In the genomic region with DNA sequence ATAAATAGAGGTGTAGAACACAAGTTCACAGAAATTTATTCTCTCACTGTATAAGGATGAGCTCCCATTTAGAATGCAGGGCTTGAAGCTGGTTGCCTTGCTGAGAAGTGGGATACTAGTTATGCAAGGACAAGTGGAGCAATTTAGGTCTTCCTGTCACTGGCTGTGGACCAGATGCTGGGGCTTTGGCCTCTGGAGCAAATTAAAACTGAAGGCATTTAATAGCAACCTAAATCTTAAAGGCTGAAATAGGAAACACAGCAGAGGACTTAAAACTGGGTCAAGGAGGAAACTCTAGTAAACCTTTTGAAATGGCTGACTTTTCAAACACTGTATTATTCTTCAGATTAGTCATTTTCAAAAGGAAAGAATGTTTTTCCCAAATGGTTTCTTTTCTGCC, we compare ENCODE assay signal across 17 cellular contexts.
DNase-seq lines count a peak whose midpoint lies in the region; ATAC-seq and TF ChIP-seq lines count a peak whose summit lies in the region.
"Had no signal": no experiment of that assay in that cellular context is flagged by ENCODE, and none has a peak within 500 bp of the region (broad histone marks: within the 10 kb centered on the region; RNA-seq: fewer than 3 reads in every experiment).

No MANE protein-coding gene starts in this region.

- no peak overlapping the region for H3K23ac ChIP-seq in mesendoderm (ENCODE audit: low read length)

- no peak overlapping the region for H3K56ac ChIP-seq in mesendoderm (ENCODE audit: low read length)

- in situ Hi-C loops in GM13977 (cut with MboI; ENCODE audit: low pct_unique_long_range_greater_than_20kb, low sequenced_read_pairs, unreplicated experiment), result no loop called here

- DNase-seq in GM23338 (ENCODE audit: low spot score) (no peak), chondrocyte (ENCODE audit: low spot score) (no peak), mesendoderm (no peak), GM13977 (ENCODE audit: low spot score) (no peak), heart right ventricle (no peak)
- DNase-seq: Calu3; CD4-positive, alpha-beta memory T cell; DMS79 treated with DMSO at 0.1 percent for 48 hours; GF-D8; KBM-7 had no signal

- no peaks in the 10 kb centered on the region for H4K20me1 ChIP-seq in GM23338 (replicated peaks; ENCODE audit: insufficient read depth)
- H4K20me1 ChIP-seq: BLaER1 had no signal

- 0 out of 2 replicates have a peak overlapping the region, but pooled peaks have one; percentile 14 for H2AFZ ChIP-seq in GM23338

- H3K27me3 ChIP-seq in GM23338 (ENCODE audit: insufficient read depth) (no peaks in the 10 kb centered on the region), mesendoderm (ENCODE audit: insufficient read depth, low read length, poor library complexity) (no peaks in the 10 kb centered on the region), heart right ventricle (no peaks in the 10 kb centered on the region)
- H3K27me3 ChIP-seq: BLaER1 had no signal

- peaks cover 0 to 8% (median 0%) of the 10 kb centered on the region in 11 donors for H3K9me3 ChIP-seq in heart right ventricle
- H3K9me3 ChIP-seq: HAP-1 had no signal

- H3K9me3 Mint-ChIP-seq in GM23338, result peaks cover 3% of the 10 kb centered on the region; the same call in 1 of the 3 replicates
- peaks cover 11% of the 10 kb centered on the region for H3K9me3 Mint-ChIP-seq in chondrocyte (ENCODE audit: low read depth)

- H3K27ac Mint-ChIP-seq in GM23338, result no peak overlapping the region; the same call in 1 of the 2 replicates
- H3K27ac Mint-ChIP-seq in chondrocyte (ENCODE audit: unreplicated experiment), result peak overlapping the region; percentile 29
- H3K27ac Mint-ChIP-seq: CD14-positive monocyte, IgD-negative memory B cell had no signal

- H3K36me3 Mint-ChIP-seq in GM23338 (ENCODE audit: low read depth), result 0 out of 3 replicates have a peak, but pooled peaks cover 4% of the 10 kb centered on the region
- no peaks in the 10 kb centered on the region for H3K36me3 Mint-ChIP-seq in chondrocyte (ENCODE audit: low read depth)
- H3K36me3 Mint-ChIP-seq: CD14-positive monocyte; CD4-positive, alpha-beta memory T cell; IgD-negative memory B cell had no signal

- TF ChIP-seq CTCF in GM23338 (conservative IDR thresholded peaks at IDR 0.05; ENCODE audit: low read depth in 2 of 2), result no peak
- no peak for TF ChIP-seq CTCF in chondrocyte (IDR thresholded peaks at IDR 0.05)
- TF ChIP-seq CTCF in GM13977 (IDR thresholded peaks at IDR 0.05; ENCODE audit: extremely low read depth, insufficient read depth, missing control alignments), result no peak
- TF ChIP-seq CTCF in heart right ventricle (IDR thresholded peaks at IDR 0.05), result no peak

- H3K4me3 Mint-ChIP-seq in GM23338, result no peak overlapping the region
- H3K4me3 Mint-ChIP-seq in chondrocyte (ENCODE audit: unreplicated experiment), result no peak overlapping the region
- H3K4me3 Mint-ChIP-seq: CD14-positive monocyte; CD4-positive, alpha-beta memory T cell; IgD-negative memory B cell had no signal

- H2BK120ac ChIP-seq in mesendoderm (ENCODE audit: low read depth, low read length), result no peak overlapping the region

- H3K4me3 ChIP-seq in GM23338 (no peak overlapping the region), mesendoderm (ENCODE audit: low read length) (no peak overlapping the region), heart right ventricle (no peak overlapping the region)
- H3K4me3 ChIP-seq: BLaER1, HAP-1 had no signal

- ATAC-seq in GM23338 (no peak), HG02571 (IDR thresholded peaks at IDR 0.05; ENCODE audit: unreplicated experiment) (no peak), heart right ventricle (no peak), HG02885 (IDR thresholded peaks at IDR 0.05; ENCODE audit: poor library complexity, unreplicated experiment) (no peak)

- no peak overlapping the region for H4K5ac ChIP-seq in mesendoderm (ENCODE audit: low read length)

- no peaks in the 10 kb centered on the region for H3K4me1 ChIP-seq in GM23338 (ENCODE audit: insufficient read depth)
- peaks cover 2% of the 10 kb centered on the region for H3K4me1 ChIP-seq in mesendoderm (ENCODE audit: control insufficient read depth, low read depth, low read length)
- H3K4me1 ChIP-seq in heart right ventricle, result peaks cover 0 to 8% (median 0%) of the 10 kb centered on the region in 9 donors
- H3K4me1 ChIP-seq: BLaER1, HAP-1 had no signal

- H3K79me2 ChIP-seq in GM23338 (replicated peaks; ENCODE audit: insufficient read depth), result no peaks in the 10 kb centered on the region
- no peaks in the 10 kb centered on the region for H3K79me2 ChIP-seq in mesendoderm (ENCODE audit: control insufficient read depth, insufficient read depth, low read length)

- peak overlapping the region; percentile 40 for H2AK5ac ChIP-seq in mesendoderm (ENCODE audit: low read length)

- H3K4ac ChIP-seq in mesendoderm (ENCODE audit: low read depth, low read length), result no peak overlapping the region

- H3K36me3 ChIP-seq in GM23338 (ENCODE audit: insufficient read depth) (no peaks in the 10 kb centered on the region), mesendoderm (ENCODE audit: control insufficient read depth, insufficient read depth, low read length) (no peaks in the 10 kb centered on the region), heart right ventricle (no peaks in the 10 kb centered on the region)
- H3K36me3 ChIP-seq: BLaER1, HAP-1 had no signal

- no peaks in the 10 kb centered on the region for H3K79me1 ChIP-seq in mesendoderm (ENCODE audit: low read length)

- H3K9ac ChIP-seq in mesendoderm (ENCODE audit: low read length), result no peak overlapping the region
- H3K9ac ChIP-seq: BLaER1 had no signal

- H3F3A ChIP-seq in GM23338 (replicated peaks; ENCODE audit: low read depth), result no peaks in the 10 kb centered on the region

- no peak overlapping the region for H2BK15ac ChIP-seq in mesendoderm (replicated peaks; ENCODE audit: low read depth)

- no peaks in the 10 kb centered on the region for H3K4me1 Mint-ChIP-seq in GM23338
- H3K4me1 Mint-ChIP-seq in chondrocyte (ENCODE audit: low read depth), result peaks cover 19% of the 10 kb centered on the region
- H3K4me1 Mint-ChIP-seq: CD14-positive monocyte; CD4-positive, alpha-beta memory T cell; IgD-negative memory B cell had no signal

- no peaks in the 10 kb centered on the region for H3K9me2 ChIP-seq in GM23338 (ENCODE audit: insufficient read depth)

- no peak overlapping the region for H3K4me2 ChIP-seq in GM23338
- no peak overlapping the region for H3K4me2 ChIP-seq in mesendoderm (ENCODE audit: low read length)
- H3K4me2 ChIP-seq: BLaER1 had no signal

- H2BK5ac ChIP-seq in mesendoderm (ENCODE audit: low read length), result no peak overlapping the region

- H3K27me3 Mint-ChIP-seq in GM23338 (ENCODE audit: insufficient read depth, low read depth, poor library complexity) (no peaks in the 10 kb centered on the region), chondrocyte (ENCODE audit: low read depth) (no peaks in the 10 kb centered on the region)

- no peak overlapping the region for H3K27ac ChIP-seq in GM23338 (ENCODE audit: low read depth)
- H3K27ac ChIP-seq in mesendoderm (ENCODE audit: low read depth, low read length), result no peak overlapping the region
- H3K27ac ChIP-seq in heart right ventricle, result no peak overlapping the region
- H3K27ac ChIP-seq: BLaER1, HL-60 had no signal

- no peak overlapping the region for H4K8ac ChIP-seq in mesendoderm (ENCODE audit: low read depth, low read length)

- H3K18ac ChIP-seq in mesendoderm (ENCODE audit: low read length), result no peak overlapping the region

- intact Hi-C loops in heart right ventricle (cut with DNase I), result loop anchor here in 2 of 10 donors (5.0 to 10.0 kb wide), 2 partner anchors 100 to 472 kb away; no protein-coding TSS in a partner anchor

TF ChIP-seq in GM23338, 12 proteins besides CTCF, POLR2A, EP300 and RAD21 (continues in another document):
- TF ChIP-seq EZH2phosphoT487 (IDR thresholded peaks at IDR 0.05; ENCODE audit: unreplicated experiment), result no peak
